In the genomic region with DNA sequence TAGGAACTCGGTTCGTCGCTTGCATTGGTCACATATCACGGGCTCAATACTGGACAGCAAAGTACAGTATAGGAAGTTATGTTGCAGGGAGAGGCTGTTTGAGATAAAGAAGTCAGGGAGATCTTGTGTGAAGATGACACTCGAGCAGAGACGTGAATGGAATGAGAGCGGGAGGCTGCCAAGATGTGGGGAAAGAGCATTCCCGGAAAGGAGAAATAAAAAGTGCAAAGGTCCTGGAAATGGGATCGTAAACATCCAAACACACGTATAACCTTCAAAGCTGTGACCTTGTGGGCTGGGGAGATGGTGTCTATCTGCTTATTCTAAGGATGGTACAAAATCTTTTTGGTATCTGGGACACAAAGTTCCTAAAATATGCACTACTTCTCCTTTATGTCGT, we compare ENCODE assay signal across 32 cellular contexts. TPM values are rescaled to one million over a fixed set of nuclear protein-coding genes. Genes with fewer than 3 reads are reported as not detected.
DNase-seq lines count a peak whose midpoint lies in the region; ATAC-seq and TF ChIP-seq lines count a peak whose summit lies in the region.
"Had no signal": no experiment of that assay in that cellular context is flagged by ENCODE, and none has a peak within 500 bp of the region (broad histone marks: within the 10 kb centered on the region; RNA-seq: fewer than 3 reads in every experiment).

No MANE protein-coding gene starts in this region.

- no peak overlapping the region for H4K91ac ChIP-seq in neuronal stem cell (ENCODE audit: low read depth, low read length, poor library complexity)

- H3K9ac ChIP-seq in neuronal stem cell (ENCODE audit: low read depth, low read length, poor library complexity), result no peak overlapping the region
- no peak overlapping the region for H3K9ac ChIP-seq in mesendoderm (ENCODE audit: low read length)
- H3K9ac ChIP-seq: KMS-11, neural progenitor cell, SK-N-SH had no signal

- ATAC-seq in sciatic nerve, result peak; percentile 46
- no peak for ATAC-seq in GM18867 (IDR thresholded peaks at IDR 0.05; ENCODE audit: unreplicated experiment)
- ATAC-seq: gastrocnemius medialis, left lobe of liver, upper lobe of right lung had no signal

- no peaks in the 10 kb centered on the region for H3K79me2 ChIP-seq in mesendoderm (ENCODE audit: control insufficient read depth, insufficient read depth, low read length)

- H3K56ac ChIP-seq in mesendoderm (ENCODE audit: low read length), result no peak overlapping the region

- H4K5ac ChIP-seq in mesendoderm (ENCODE audit: low read length), result no peak overlapping the region

- H3K9me3 ChIP-seq in adrenal gland (replicated peaks in 1 of 3) (no peaks in the 10 kb centered on the region), left ventricle myocardium inferior (replicated peaks) (no peaks in the 10 kb centered on the region), neuronal stem cell (replicated peaks in 1 of 2; ENCODE audit: control insufficient read depth in 2 of 2, insufficient read depth in 1 of 2, low read depth in 1 of 2, low read length in 2 of 2) (no peaks in the 10 kb centered on the region)
- H3K9me3 ChIP-seq: ascending aorta, esophagus muscularis mucosa, gastrocnemius medialis, sigmoid colon, SK-N-SH, upper lobe of right lung had no signal

- in situ Hi-C loops in GM13977 (cut with MboI; ENCODE audit: low pct_unique_long_range_greater_than_20kb, low sequenced_read_pairs, unreplicated experiment), result no loop called here

- no peak overlapping the region for H3K4ac ChIP-seq in neuronal stem cell (ENCODE audit: low read length)
- no peak overlapping the region for H3K4ac ChIP-seq in mesendoderm (ENCODE audit: low read depth, low read length)

- WGBS in adrenal gland, 4 donors, result 36 to 48% (median 45%) methylated on average over 11 of the region's 11 CpGs
- WGBS in neuronal stem cell (ENCODE audit: extremely low coverage in 2 of 2, insufficient read length in 2 of 2, insufficient replicate concordance in 1 of 2), 2 donors, result no CpG with 5 or more reads among the region's 11 CpGs
- no CpG with 5 or more reads among the region's 11 CpGs for WGBS in mesendoderm (ENCODE audit: extremely low coverage, insufficient coverage, low lambda C conversion rate)

- H2AK5ac ChIP-seq in neuronal stem cell (ENCODE audit: low read depth, low read length) (no peak overlapping the region), mesendoderm (ENCODE audit: low read length) (no peak overlapping the region)

- H2BK12ac ChIP-seq in neuronal stem cell (ENCODE audit: low read length), result no peak overlapping the region

- no peak overlapping the region for H3K23ac ChIP-seq in neuronal stem cell (ENCODE audit: low read depth, low read length, poor library complexity)
- no peak overlapping the region for H3K23ac ChIP-seq in mesendoderm (ENCODE audit: low read length)

- no peak overlapping the region for H3K14ac ChIP-seq in neuronal stem cell (ENCODE audit: low read length)

- TF ChIP-seq CTCF in adrenal gland (IDR thresholded peaks at IDR 0.05), result no peak
- no peak for TF ChIP-seq CTCF in left ventricle myocardium inferior (IDR thresholded peaks at IDR 0.05; ENCODE audit: borderline replicate concordance)
- no peak for TF ChIP-seq CTCF in GM13977 (IDR thresholded peaks at IDR 0.05; ENCODE audit: extremely low read depth, insufficient read depth, missing control alignments)

- no peaks in the 10 kb centered on the region for H3K4me1 ChIP-seq in adrenal gland (replicated peaks in 1 of 2)
- peaks cover 13% of the 10 kb centered on the region for H3K4me1 ChIP-seq in left ventricle myocardium inferior
- no peaks in the 10 kb centered on the region for H3K4me1 ChIP-seq in neuronal stem cell (ENCODE audit: control insufficient read depth in 2 of 2, insufficient read depth in 1 of 2, low read depth in 1 of 2, low read length in 2 of 2)
- peaks cover 3% of the 10 kb centered on the region for H3K4me1 ChIP-seq in mesendoderm (ENCODE audit: control insufficient read depth, low read depth, low read length)
- H3K4me1 ChIP-seq: gastrocnemius medialis, upper lobe of right lung had no signal

- H3K27me3 ChIP-seq in adrenal gland, result no peaks in the 10 kb centered on the region
- no peaks in the 10 kb centered on the region for H3K27me3 ChIP-seq in left ventricle myocardium inferior (ENCODE audit: low read depth)
- H3K27me3 ChIP-seq in neuronal stem cell (ENCODE audit: control insufficient read depth in 3 of 3, insufficient read depth in 3 of 3, low read depth in 1 of 3, low read length in 3 of 3), result no peaks in the 10 kb centered on the region
- H3K27me3 ChIP-seq in mesendoderm (ENCODE audit: insufficient read depth, low read length, poor library complexity), result no peaks in the 10 kb centered on the region
- H3K27me3 ChIP-seq: ascending aorta, esophagus muscularis mucosa, neural progenitor cell, sigmoid colon, upper lobe of right lung had no signal

- H2BK120ac ChIP-seq in neuronal stem cell (ENCODE audit: low read depth, low read length) (no peak overlapping the region), mesendoderm (ENCODE audit: low read depth, low read length) (no peak overlapping the region)

- H3K4me2 ChIP-seq in neuronal stem cell (ENCODE audit: insufficient read depth, low read length, poor library complexity, severe bottlenecking) (no peak overlapping the region), mesendoderm (ENCODE audit: low read length) (no peak overlapping the region)
- H3K4me2 ChIP-seq: KMS-11, neural progenitor cell, SK-N-SH had no signal

- DNase-seq in EL, result peak; percentile 17
- peak in 4 of 7 donors; percentile 3 to 54 (median 26) for DNase-seq in adrenal gland
- DNase-seq in left ventricle myocardium inferior, result no peak
- DNase-seq in sciatic nerve (ENCODE audit: low spot score), result no peak
- no peak for DNase-seq in GM13977 (ENCODE audit: low spot score)
- DNase-seq in neuronal stem cell (ENCODE audit: low spot score), result no peak
- DNase-seq in mesendoderm, result no peak
- DNase-seq: activated CD4-positive, alpha-beta T cell treated with anti-CD3 and anti-CD28 coated beads, Interleukin-2, amount 50 U/mL, for 1 hour; activated CD4-positive, CD25-positive, alpha-beta regulatory T cell; activated effector memory CD4-positive, alpha-beta T cell treated with anti-CD3 and anti-CD28 coated beads, Interleukin-2, amount 50 U/mL, for 16 hours; activated naive CD8-positive, alpha-beta T cell treated with anti-CD3 and anti-CD28 coated beads for 36 hours; activated T-cell treated with anti-CD3 and anti-CD28 coated beads, Interleukin-2, amount 50 U/mL, for 1 hour; Calu3; CD4-positive, CD25-positive, alpha-beta regulatory T cell; DMS79 treated with DMSO at 0.1 percent for 48 hours; gastrocnemius medialis; immature natural killer cell; MM.1S; NCI-H2029; NCI-H526; NK-92 treated with Interleukin-12 subunit alpha and Interleukin-12 subunit beta, amount 100 ng/mL, for 24 hours; sigmoid colon; SK-N-SH; stimulated activated CD4-positive, alpha-beta T cell treated with anti-CD3 and anti-CD28 coated beads, Interleukin-15, amount 100 ng/mL, for 24 hours; stimulated activated CD4-positive, alpha-beta T cell treated with anti-CD3 and anti-CD28 coated beads, Interleukin-4, amount 100 ng/mL, for 4 hours; upper lobe of right lung had no signal

- H4K8ac ChIP-seq in neuronal stem cell (ENCODE audit: low read depth, low read length), result no peak overlapping the region
- H4K8ac ChIP-seq in mesendoderm (ENCODE audit: low read depth, low read length), result no peak overlapping the region

- H3K79me1 ChIP-seq in neuronal stem cell (ENCODE audit: low read depth, low read length), result no peaks in the 10 kb centered on the region
- no peaks in the 10 kb centered on the region for H3K79me1 ChIP-seq in mesendoderm (ENCODE audit: low read length)

- H2BK5ac ChIP-seq in neuronal stem cell (ENCODE audit: low read length), result no peak overlapping the region
- H2BK5ac ChIP-seq in mesendoderm (ENCODE audit: low read length), result no peak overlapping the region

- H3K4me3 ChIP-seq in adrenal gland (no peak overlapping the region), left ventricle myocardium inferior (peak overlapping the region; percentile 40), neuronal stem cell (ENCODE audit: low read length in 2 of 2) (no peak overlapping the region), mesendoderm (ENCODE audit: low read length) (no peak overlapping the region)
- H3K4me3 ChIP-seq: ascending aorta, esophagus muscularis mucosa, gastrocnemius medialis, neural progenitor cell, sigmoid colon, upper lobe of right lung had no signal

- H3K18ac ChIP-seq in neuronal stem cell (ENCODE audit: low read length) (no peak overlapping the region), mesendoderm (ENCODE audit: low read length) (no peak overlapping the region)

- TF ChIP-seq POLR2A in adrenal gland (IDR thresholded peaks at IDR 0.05), result no peak

- no peak overlapping the region for H2AFZ ChIP-seq in neuronal stem cell (ENCODE audit: low read length)
- H2AFZ ChIP-seq: neural progenitor cell had no signal

- H2BK15ac ChIP-seq in neuronal stem cell (ENCODE audit: low read length) (no peak overlapping the region), mesendoderm (replicated peaks; ENCODE audit: low read depth) (no peak overlapping the region)

- H3K36me3 ChIP-seq in adrenal gland (replicated peaks in 1 of 2) (no peaks in the 10 kb centered on the region), left ventricle myocardium inferior (no peaks in the 10 kb centered on the region), neuronal stem cell (replicated peaks in 1 of 2; ENCODE audit: control insufficient read depth in 2 of 2, insufficient read depth in 2 of 2, low read length in 2 of 2) (no peaks in the 10 kb centered on the region), mesendoderm (ENCODE audit: control insufficient read depth, insufficient read depth, low read length) (no peaks in the 10 kb centered on the region)
- H3K36me3 ChIP-seq: ascending aorta, esophagus muscularis mucosa, gastrocnemius medialis, neural progenitor cell, sigmoid colon, upper lobe of right lung had no signal

- H3K27ac ChIP-seq in adrenal gland (peak overlapping the region in 1 of 5 donors; percentile 19), left ventricle myocardium inferior (replicated peaks) (peak overlapping the region; percentile 48), neuronal stem cell (replicated peaks; ENCODE audit: low read length) (no peak overlapping the region), mesendoderm (ENCODE audit: low read depth, low read length) (no peak overlapping the region)
- H3K27ac ChIP-seq: ascending aorta, esophagus muscularis mucosa, KMS-11, neural progenitor cell, sigmoid colon, upper lobe of right lung had no signal

- intact Hi-C loops in adrenal gland (cut with DNase I), result no loop called here
- intact Hi-C loops in left ventricle myocardium inferior (cut with micrococcal nuclease), result no loop called here
- intact Hi-C loops in sciatic nerve (cut with DNase I), result no loop called here

RNA-seq across cellular contexts. Expression of gene MYOCD, which starts 43.0 kb away (rescaled TPM):
- 1 to 10 TPM in 5 of 8 donors, under 1 TPM in 3; 0.18 to 4.3 (median 1.5) TPM for total RNA-seq in adrenal gland
- polyA plus RNA-seq in adrenal gland, result under 1 TPM; 0.57 to 0.97 (median 0.77) TPM
- total RNA-seq in left ventricle myocardium inferior, result 57.3 TPM
- total RNA-seq in sciatic nerve, result 2.1 TPM
- polyA plus RNA-seq in neuronal stem cell (2013, experiment 1 of 2), result 0.10 TPM
- 0.12 TPM for polyA plus RNA-seq in neuronal stem cell (2013, experiment 2 of 2)
- polyA plus RNA-seq in mesendoderm (2013, experiment 1 of 2), result 1.9 TPM
- polyA plus RNA-seq in mesendoderm (2013, experiment 2 of 2), result 1.8 TPM
- total RNA-seq: activated naive CD8-positive, alpha-beta T cell treated with anti-CD3 and anti-CD28 coated beads for 36 hours; Calu3; CD4-positive, CD25-positive, alpha-beta regulatory T cell had no signal
- polyA plus RNA-seq: CD4-positive, CD25-positive, alpha-beta regulatory T cell; immature natural killer cell; SK-N-SH had no signal

Comparison
In these comparisons a context has a peak if more than half of its experiments do, and no peak if none do; other contexts are left out.
1. DNase-seq: peak in EL (single experiment) and adrenal gland (4 of 7); none in left ventricle myocardium inferior (single experiment), sciatic nerve (single experiment), GM13977 (single experiment), neuronal stem cell (single experiment) and mesendoderm (single experiment).
2. RNA of gene MYOCD, which starts 43.0 kb away (total RNA-seq): 57.3 TPM in left ventricle myocardium inferior (single experiment); 2.1 TPM in sciatic nerve (single experiment) and 0.18 to 4.3 TPM in adrenal gland; every median in the first group is over 10 times any median in the second.